In the genomic region with DNA sequence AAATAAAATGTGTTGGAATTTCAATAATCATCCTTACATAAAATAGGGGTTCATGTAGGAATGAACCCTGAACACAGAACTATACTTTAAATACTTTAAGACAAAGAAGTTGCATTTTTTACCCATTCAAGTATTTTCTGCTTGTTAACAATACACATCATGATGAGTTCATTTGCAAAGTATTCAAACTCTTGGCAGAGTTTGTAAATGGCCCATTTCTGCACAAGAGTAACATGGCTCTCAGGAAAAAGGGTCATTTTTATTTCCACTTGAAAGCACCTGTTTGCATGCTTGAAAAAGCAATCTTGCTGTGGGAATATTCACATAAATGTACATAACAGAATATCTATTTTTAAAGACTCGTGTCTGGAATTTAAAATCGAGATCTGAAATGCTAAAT, we compare ENCODE assay signal across 26 cellular contexts. TPM values are rescaled to one million over a fixed set of nuclear protein-coding genes. Genes with fewer than 3 reads are reported as not detected.
DNase-seq lines count a peak whose midpoint lies in the region; ATAC-seq and TF ChIP-seq lines count a peak whose summit lies in the region.
"Had no signal": no experiment of that assay in that cellular context is flagged by ENCODE, and none has a peak within 500 bp of the region (broad histone marks: within the 10 kb centered on the region; RNA-seq: fewer than 3 reads in every experiment).

No MANE protein-coding gene starts in this region.

- POLR2A ChIA-PET in A673 (lab: Charles Lee; ENCODE audit: low non-redundant PET) = no interaction called here

- no TSS peak for BruUV-seq in A673 (replicated peaks; lab: Mats Ljungman, UMichigan)

- H3K9me3 ChIP-seq in A673 (ENCODE audit: low read depth, low read length, poor library complexity, severe bottlenecking) = no peaks in the 10 kb centered on the region
- H3K9me3 ChIP-seq: lower lobe of right lung, prostate gland had no signal

- peaks cover 16% of the 10 kb centered on the region for H3K4me1 Mint-ChIP-seq in HFFc6 (ENCODE audit: low read depth)
- H3K4me1 Mint-ChIP-seq: activated CD4-positive, alpha-beta T cell treated with anti-CD3 and anti-CD28 coated beads for 36 hours; endodermal cell; immature natural killer cell had no signal

- no peak overlapping the region for H3K4me3 Mint-ChIP-seq in HFFc6
- H3K4me3 Mint-ChIP-seq: activated CD4-positive, alpha-beta T cell treated with anti-CD3 and anti-CD28 coated beads for 36 hours; CD8-positive, alpha-beta memory T cell; endodermal cell; immature natural killer cell; stimulated activated naive B cell treated with anti-CD40 and anti-IgM and Interleukin-4, amounts not matched to agents 10 μg/mL and 1 μg/mL and 100 μg/mL, for 72 hours; T-cell had no signal

- DNase-seq in HFFc6 = peak; percentile 17
- DNase-seq in cardiac fibroblast (ENCODE audit: low read depth in 2 of 2) = peak; percentile 30 to 61
- DNase-seq in fibroblast of pulmonary artery (ENCODE audit: low read depth) = peak; percentile 53
- peak; percentile 17 for DNase-seq in stromal cell of bone marrow (ENCODE audit: low read depth)
- no peak for DNase-seq in A673 (ENCODE audit: low spot score)
- DNase-seq: activated CD4-positive, alpha-beta T cell treated with anti-CD3 and anti-CD28 coated beads for 36 hours; activated naive CD4-positive, alpha-beta T cell treated with Interleukin-2 at 50 U/mL for 16 hours; activated T-cell treated with anti-CD3 and anti-CD28 coated beads, Interleukin-2, amount 50 U/mL, for 48 hours; amygdala; CD8-positive, alpha-beta memory T cell; cerebellar nuclear complex; DMS53; endodermal cell; immature natural killer cell; lower lobe of right lung; NCI-H1105 treated with DMSO at 0.1 percent for 48 hours; NCI-H2029 treated with DMSO at 0.1 percent for 48 hours; Right ventricle myocardium superior; small intestine; stimulated activated naive B cell treated with anti-CD40 and anti-IgM and Interleukin-4, amounts not matched to agents 10 μg/mL and 1 μg/mL and 100 μg/mL, for 72 hours; T-cell had no signal

- H3K36me3 ChIP-seq in A673 (ENCODE audit: insufficient read depth, low read length, poor library complexity, severe bottlenecking) = peaks cover 95% of the 10 kb centered on the region

- TF ChIP-seq CTCF in HFFc6 (IDR thresholded peaks at IDR 0.05) (no peak), cardiac fibroblast (IDR thresholded peaks at IDR 0.05; ENCODE audit: low read depth, low read length) (no peak), fibroblast of pulmonary artery (IDR thresholded peaks at IDR 0.05; ENCODE audit: low read length, missing control alignments) (no peak), A673 (conservative IDR thresholded peaks at IDR 0.05; ENCODE audit: low read depth, low read length) (no peak)

- no peak overlapping the region for H3K4me3 ChIP-seq in cardiac fibroblast (replicated peaks in 1 of 2; ENCODE audit: low read depth in 2 of 2, low read length in 2 of 2)
- no peak overlapping the region for H3K4me3 ChIP-seq in fibroblast of pulmonary artery (replicated peaks; ENCODE audit: low read depth, low read length)
- no peak overlapping the region for H3K4me3 ChIP-seq in A673 (ENCODE audit: low read depth, low read length, poor library complexity, severe bottlenecking)
- H3K4me3 ChIP-seq: GM12878, lower lobe of right lung, prostate gland had no signal

- peak overlapping the region; percentile 26; the same call in 1 of the 2 replicates for H3K27ac Mint-ChIP-seq in HFFc6
- H3K27ac Mint-ChIP-seq: activated CD4-positive, alpha-beta T cell treated with anti-CD3 and anti-CD28 coated beads for 36 hours; endodermal cell; immature natural killer cell; stimulated activated naive B cell treated with anti-CD40 and anti-IgM and Interleukin-4, amounts not matched to agents 10 μg/mL and 1 μg/mL and 100 μg/mL, for 72 hours; T-cell had no signal

- H3K36me3 Mint-ChIP-seq in HFFc6 (ENCODE audit: low read depth) = peaks cover 33% of the 10 kb centered on the region

- peaks cover 10% of the 10 kb centered on the region for H3K4me1 ChIP-seq in A673 (ENCODE audit: insufficient read depth, low read length, poor library complexity, severe bottlenecking)
- H3K4me1 ChIP-seq: lower lobe of right lung, prostate gland had no signal

- H3K27me3 ChIP-seq in A673 (replicated peaks; ENCODE audit: insufficient read depth, low read depth, low read length, poor library complexity) = no peaks in the 10 kb centered on the region

- no peaks in the 10 kb centered on the region for H3K9me3 Mint-ChIP-seq in HFFc6
- H3K9me3 Mint-ChIP-seq: CD8-positive, alpha-beta memory T cell; endodermal cell; immature natural killer cell; stimulated activated naive B cell treated with anti-CD40 and anti-IgM and Interleukin-4, amounts not matched to agents 10 μg/mL and 1 μg/mL and 100 μg/mL, for 72 hours; T-cell had no signal

- CTCF ChIA-PET in A673 (lab: Charles Lee) = no interaction called here

- ATAC-seq in GM19397 (IDR thresholded peaks at IDR 0.05; ENCODE audit: unreplicated experiment) = no peak
- no peak for ATAC-seq in HG02610 (IDR thresholded peaks at IDR 0.05; ENCODE audit: unreplicated experiment)
- no peak for ATAC-seq in HG02759 (IDR thresholded peaks at IDR 0.05; ENCODE audit: unreplicated experiment)
- ATAC-seq: activated CD4-positive, alpha-beta T cell treated with anti-CD3 and anti-CD28 coated beads for 36 hours; GM12878; lower lobe of right lung; stimulated activated naive B cell treated with anti-CD40 and anti-IgM and Interleukin-4, amounts not matched to agents 10 μg/mL and 1 μg/mL and 100 μg/mL, for 72 hours; T-cell had no signal

- H3K27me3 Mint-ChIP-seq in HFFc6 (ENCODE audit: insufficient read depth) = no peaks in the 10 kb centered on the region
- H3K27me3 Mint-ChIP-seq: activated CD4-positive, alpha-beta T cell treated with anti-CD3 and anti-CD28 coated beads for 36 hours; CD8-positive, alpha-beta memory T cell; stimulated activated naive B cell treated with anti-CD40 and anti-IgM and Interleukin-4, amounts not matched to agents 10 μg/mL and 1 μg/mL and 100 μg/mL, for 72 hours; T-cell had no signal

- H3K27ac ChIP-seq in A673 (ENCODE audit: low read depth, low read length, poor library complexity, severe bottlenecking) = no peak overlapping the region
- H3K27ac ChIP-seq: lower lobe of right lung, prostate gland had no signal

- intact Hi-C loops in A673 (cut with micrococcal nuclease; ENCODE audit: unreplicated experiment) = no loop called here

RNA-seq across cellular contexts. Expression of a gene that starts 18.1 kb away (rescaled TPM):
- 100 to 1,000 TPM in 5 of 6 experiments, 10 to 100 TPM in 1; 97.7 to 116 (median 104) TPM for total RNA-seq in HFFc6 (2021; fragmentation: NEBNext Ultra II Directional; extraction: Animal tissue kit (Norgen Biotek cat#: 25700))
- total RNA-seq in A673 (2021) = 165 and 167 TPM in 2 replicates
